ENCODE assay signal across 1 cellular context in genomic region chr2:58110765-58111164, GRCh38.
TF ChIP-seq lines count a peak whose summit lies in the region.

No MANE protein-coding gene starts in this region.

TF ChIP-seq in A549, 52 proteins besides CTCF, POLR2A, EP300 and RAD21 (continued from another document):
- TF ChIP-seq, protein P1, sequence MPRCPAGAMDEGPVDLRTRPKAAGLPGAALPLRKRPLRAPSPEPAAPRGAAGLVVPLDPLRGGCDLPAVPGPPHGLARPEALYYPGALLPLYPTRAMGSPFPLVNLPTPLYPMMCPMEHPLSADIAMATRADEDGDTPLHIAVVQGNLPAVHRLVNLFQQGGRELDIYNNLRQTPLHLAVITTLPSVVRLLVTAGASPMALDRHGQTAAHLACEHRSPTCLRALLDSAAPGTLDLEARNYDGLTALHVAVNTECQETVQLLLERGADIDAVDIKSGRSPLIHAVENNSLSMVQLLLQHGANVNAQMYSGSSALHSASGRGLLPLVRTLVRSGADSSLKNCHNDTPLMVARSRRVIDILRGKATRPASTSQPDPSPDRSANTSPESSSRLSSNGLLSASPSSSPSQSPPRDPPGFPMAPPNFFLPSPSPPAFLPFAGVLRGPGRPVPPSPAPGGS (IDR thresholded peaks at IDR 0.05) = no peak
- TF ChIP-seq RARB (CRISPR knock-in tag; IDR thresholded peaks at IDR 0.05) = 0 out of 2 replicates have a peak, but pooled peaks have one; percentile 4
- TF ChIP-seq ZSCAN20 (CRISPR knock-in tag; IDR thresholded peaks at IDR 0.05) = no peak
- peak; percentile 22; the same call in 1 of the 2 replicates for TF ChIP-seq TFCP2L1 (CRISPR knock-in tag; IDR thresholded peaks at IDR 0.05)
- no peak for TF ChIP-seq FOSL2 (IDR thresholded peaks at IDR 0.05)
- 0 out of 2 replicates have a peak, but pooled peaks have one; percentile 22 for TF ChIP-seq FOSL2 (CRISPR knock-in tag; IDR thresholded peaks at IDR 0.05)
- no peak for TF ChIP-seq TP53 (CRISPR knock-in tag; IDR thresholded peaks at IDR 0.05)
